In genomic region chr10:24503627-24504320, GRCh38 we compare ENCODE assay signal across 9 cellular contexts.
DNase-seq lines count a peak whose midpoint lies in the region; ATAC-seq and TF ChIP-seq lines count a peak whose summit lies in the region.
"Had no signal": no experiment of that assay in that cellular context is flagged by ENCODE, and none has a peak within 500 bp of the region (broad histone marks: within the 10 kb centered on the region; RNA-seq: fewer than 3 reads in every experiment).

No MANE protein-coding gene starts in this region.

- H3K4me1 Mint-ChIP-seq in nephron = peaks cover 15% of the 10 kb centered on the region

- no peak overlapping the region for H3K9ac ChIP-seq in colonic mucosa (ENCODE audit: low read depth in 2 of 2, low read length in 2 of 2)

- peaks cover 4% of the 10 kb centered on the region for H3K9me3 Mint-ChIP-seq in nephron

- intact Hi-C loops in colonic mucosa (cut with DNase I) = loop anchor here (5.0 to 10.0 kb wide), 3 partner anchors 109 to 511 kb away; no protein-coding TSS in a partner anchor

- ATAC-seq in HG03039 (IDR thresholded peaks at IDR 0.05; ENCODE audit: unreplicated experiment) (peak; percentile 59), HG03095 (IDR thresholded peaks at IDR 0.05; ENCODE audit: unreplicated experiment) (no peak)

- no peak overlapping the region for H3K27ac ChIP-seq in colonic mucosa

- H3K4me3 ChIP-seq in AG10803 (ENCODE audit: low read length) = no peak overlapping the region
- H3K4me3 ChIP-seq in GM12875 (ENCODE audit: low read depth, low read length) = no peak overlapping the region
- no peak overlapping the region for H3K4me3 ChIP-seq in colonic mucosa

- no peaks in the 10 kb centered on the region for H3K36me3 ChIP-seq in colonic mucosa

- H3K9me3 ChIP-seq in colonic mucosa = no peaks in the 10 kb centered on the region

- no peak overlapping the region for H3K4me3 Mint-ChIP-seq in nephron

- peaks cover 71% of the 10 kb centered on the region for H3K36me3 Mint-ChIP-seq in nephron (ENCODE audit: low read depth)

- H3K27ac Mint-ChIP-seq in nephron = peak overlapping the region in 2 of 3 experiments; percentile 42 to 73

- TF ChIP-seq CTCF in AG10803 (conservative IDR thresholded peaks at IDR 0.05; ENCODE audit: low read length) (peak; percentile 78), GM12875 (IDR thresholded peaks at IDR 0.05; ENCODE audit: borderline replicate concordance, insufficient read depth, low read depth, low read length) (peak; percentile 58; the same call in 1 of the 2 replicates), colonic mucosa (IDR thresholded peaks at IDR 0.05) (peak; percentile 53), nephron (IDR thresholded peaks at IDR 0.05; ENCODE audit: unreplicated experiment in 3 of 3) (peak; percentile 53 to 63 (median 55))

- no peaks in the 10 kb centered on the region for H3K27me3 Mint-ChIP-seq in nephron (ENCODE audit: low read depth)

- peak; percentile 44 for DNase-seq in AG10803 (ENCODE audit: low read depth)
- peak; percentile 52 for DNase-seq in OCI-M1 (lab: John Stamatoyannopoulos, UW)
- DNase-seq in colonic mucosa = peak; percentile 74
- DNase-seq in midbrain (lab: John Stamatoyannopoulos, UW) = no peak
- DNase-seq: left cardiac atrium had no signal

- no peaks in the 10 kb centered on the region for H3K27me3 ChIP-seq in colonic mucosa

- no peaks in the 10 kb centered on the region for H3K4me1 ChIP-seq in colonic mucosa
